Comparison of ENCODE assay signal across 23 cellular contexts in the genomic region with DNA sequence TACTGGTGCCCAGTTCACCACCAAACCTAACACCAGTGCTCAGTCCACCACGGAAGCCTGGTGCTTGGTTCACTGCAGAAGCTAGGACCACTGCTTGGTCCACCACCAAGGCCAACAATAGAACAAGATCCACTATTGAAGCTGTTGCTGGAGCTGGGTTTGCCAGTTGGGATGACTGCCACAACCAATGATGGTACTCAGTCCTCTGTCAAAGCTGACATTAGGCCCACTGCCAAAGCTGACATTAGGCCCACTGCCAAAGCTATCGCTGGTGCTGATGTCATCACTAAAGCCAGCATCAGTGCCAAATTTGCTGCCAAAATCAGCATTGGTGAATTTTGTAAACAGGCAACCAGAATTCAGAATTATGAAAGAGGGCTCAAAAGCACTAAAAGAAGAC.
DNase-seq lines count a peak whose midpoint lies in the region; FAIRE-seq and TF ChIP-seq lines count a peak whose summit lies in the region.
"Had no signal": no experiment of that assay in that cellular context is flagged by ENCODE, and none has a peak within 500 bp of the region (broad histone marks: within the 10 kb centered on the region; RNA-seq: fewer than 3 reads in every experiment).

No MANE protein-coding gene starts in this region.

- H3K4me3 Mint-ChIP-seq in progenitor cell of endocrine pancreas (ENCODE audit: low read depth), result no peak overlapping the region
- no peak overlapping the region for H3K4me3 Mint-ChIP-seq in type B pancreatic cell
- H3K4me3 Mint-ChIP-seq: activated B cell treated with CpG ODN at 0.5 μM for 24 hours; activated CD8-positive, alpha-beta T cell treated with anti-CD3 and anti-CD28 coated beads for 36 hours; activated naive CD4-positive, alpha-beta T cell treated with anti-CD3 and anti-CD28 coated beads for 36 hours; activated T-cell treated with anti-CD3 and anti-CD28 coated beads, Interleukin-2, amount 50 U/mL, for 24 hours; CD4-positive, alpha-beta memory T cell had no signal

- H3K9me3 Mint-ChIP-seq in progenitor cell of endocrine pancreas (ENCODE audit: low read depth) (no peaks in the 10 kb centered on the region), type B pancreatic cell (no peaks in the 10 kb centered on the region)

- no peaks in the 10 kb centered on the region for H3K27me3 Mint-ChIP-seq in progenitor cell of endocrine pancreas
- no peaks in the 10 kb centered on the region for H3K27me3 Mint-ChIP-seq in type B pancreatic cell
- H3K27me3 Mint-ChIP-seq: activated B cell treated with CpG ODN at 0.5 μM for 24 hours; activated CD8-positive, alpha-beta T cell treated with anti-CD3 and anti-CD28 coated beads for 36 hours; activated T-cell treated with anti-CD3 and anti-CD28 coated beads, Interleukin-2, amount 50 U/mL, for 24 hours; CD4-positive, alpha-beta memory T cell had no signal

- no peaks in the 10 kb centered on the region for H3K4me1 Mint-ChIP-seq in progenitor cell of endocrine pancreas (ENCODE audit: low read depth)
- no peaks in the 10 kb centered on the region for H3K4me1 Mint-ChIP-seq in type B pancreatic cell (ENCODE audit: unreplicated experiment)
- H3K4me1 Mint-ChIP-seq: activated B cell treated with CpG ODN at 0.5 μM for 24 hours; CD4-positive, alpha-beta memory T cell had no signal

- H3K4me1 ChIP-seq in A673 (ENCODE audit: insufficient read depth, low read length, poor library complexity, severe bottlenecking), result no peaks in the 10 kb centered on the region
- H3K4me1 ChIP-seq: SJSA1 had no signal

- CTCF ChIA-PET in A673 (lab: Charles Lee), result no interaction called here

- TF ChIP-seq POLR2A in H54 (IDR thresholded peaks at IDR 0.05; ENCODE audit: low read depth, low read length), result no peak

- TF ChIP-seq CTCF in A673 (conservative IDR thresholded peaks at IDR 0.05; ENCODE audit: low read depth, low read length) (no peak), epithelial cell of esophagus (IDR thresholded peaks at IDR 0.05; ENCODE audit: insufficient read depth, low read depth, low read length, missing control alignments) (no peak), progenitor cell of endocrine pancreas (IDR thresholded peaks at IDR 0.05; ENCODE audit: unreplicated experiment) (no peak), type B pancreatic cell (conservative IDR thresholded peaks at IDR 0.05) (no peak)

- intact Hi-C loops in A673 (cut with micrococcal nuclease; ENCODE audit: unreplicated experiment), result no loop called here

- H3K27ac ChIP-seq in A673 (ENCODE audit: low read depth, low read length, poor library complexity, severe bottlenecking), result no peak overlapping the region
- H3K27ac ChIP-seq: hepatocyte, SJSA1 had no signal

- no TSS peak for BruUV-seq in A673 (replicated peaks; lab: Mats Ljungman, UMichigan)

- no peak overlapping the region for H3K27ac Mint-ChIP-seq in progenitor cell of endocrine pancreas
- no peak overlapping the region for H3K27ac Mint-ChIP-seq in type B pancreatic cell
- H3K27ac Mint-ChIP-seq: activated B cell treated with CpG ODN at 0.5 μM for 24 hours; activated CD8-positive, alpha-beta T cell treated with anti-CD3 and anti-CD28 coated beads for 36 hours; activated naive CD4-positive, alpha-beta T cell treated with anti-CD3 and anti-CD28 coated beads for 36 hours; activated T-cell treated with anti-CD3 and anti-CD28 coated beads, Interleukin-2, amount 50 U/mL, for 24 hours; CD4-positive, alpha-beta memory T cell had no signal

- no peaks in the 10 kb centered on the region for H3K36me3 ChIP-seq in A673 (ENCODE audit: insufficient read depth, low read length, poor library complexity, severe bottlenecking)
- H3K36me3 ChIP-seq: SJSA1 had no signal

- H3K4me3 ChIP-seq in A673 (ENCODE audit: low read depth, low read length, poor library complexity, severe bottlenecking) (no peak overlapping the region), epithelial cell of esophagus (ENCODE audit: low read length) (no peak overlapping the region)
- H3K4me3 ChIP-seq: hepatocyte, SJSA1 had no signal

- DNase-seq in A673 (ENCODE audit: low spot score), result peak; percentile 69
- no peak for DNase-seq in H54 (ENCODE audit: insufficient read length, low spot score)
- peak; percentile 93 for DNase-seq in NCI-H446 treated with DMSO at 0.1 percent for 48 hours (lab: John Stamatoyannopoulos, UW)
- peak; percentile 14 for DNase-seq in epithelial cell of esophagus (ENCODE audit: low read depth)
- no peak for DNase-seq in progenitor cell of endocrine pancreas (ENCODE audit: low spot score, unreplicated experiment)
- DNase-seq in GM19240 (ENCODE audit: insufficient read length, low spot score), result no peak
- no peak for DNase-seq in OCI-M2 (lab: John Stamatoyannopoulos, UW; ENCODE audit: unreplicated experiment)
- DNase-seq in type B pancreatic cell (ENCODE audit: extremely low spot score, unreplicated experiment), result no peak
- DNase-seq: activated B cell treated with CpG ODN at 0.5 μM for 24 hours; activated CD8-positive, alpha-beta T cell treated with anti-CD3 and anti-CD28 coated beads for 36 hours; activated naive CD4-positive, alpha-beta T cell treated with anti-CD3 and anti-CD28 coated beads for 36 hours; activated T-cell treated with anti-CD3 and anti-CD28 coated beads, Interleukin-2, amount 50 U/mL, for 24 hours; CD4-positive, alpha-beta memory T cell; Karpas-422; mammary epithelial cell; NCI-H510A treated with DMSO at 0.1 percent for 48 hours; occipital lobe; stimulated activated CD4-positive, alpha-beta T cell treated with anti-CD3 and anti-CD28 coated beads, Interleukin-15, amount 100 ng/mL, for 24 hours; T-helper 2 cell had no signal

- H3K9me3 ChIP-seq in A673 (ENCODE audit: low read depth, low read length, poor library complexity, severe bottlenecking), result no peaks in the 10 kb centered on the region
- H3K9me3 ChIP-seq: SJSA1 had no signal

- FAIRE-seq in H54 (lab: Jason Lieb, UNC), result peak; percentile 96
- FAIRE-seq: colon, islet of Langerhans had no signal

- H3K36me3 Mint-ChIP-seq in progenitor cell of endocrine pancreas (ENCODE audit: insufficient read depth) (no peaks in the 10 kb centered on the region), type B pancreatic cell (no peaks in the 10 kb centered on the region)
- H3K36me3 Mint-ChIP-seq: CD4-positive, alpha-beta memory T cell had no signal

- POLR2A ChIA-PET in A673 (lab: Charles Lee; ENCODE audit: low non-redundant PET), result no interaction called here

- no peaks in the 10 kb centered on the region for H3K27me3 ChIP-seq in A673 (replicated peaks; ENCODE audit: insufficient read depth, low read depth, low read length, poor library complexity)
- H3K27me3 ChIP-seq: hepatocyte, SJSA1 had no signal

Comparison
In these comparisons a context has a peak if more than half of its experiments do, and no peak if none do; other contexts are left out.
1. DNase-seq: peak in A673 (single experiment), NCI-H446 treated with DMSO at 0.1 percent for 48 hours (single experiment) and epithelial cell of esophagus (single experiment); none in H54 (single experiment), progenitor cell of endocrine pancreas (single experiment), GM19240 (single experiment), OCI-M2 (single experiment) and type B pancreatic cell (single experiment).